Comparison of ENCODE assay signal across 1 cellular context in the genomic region with DNA sequence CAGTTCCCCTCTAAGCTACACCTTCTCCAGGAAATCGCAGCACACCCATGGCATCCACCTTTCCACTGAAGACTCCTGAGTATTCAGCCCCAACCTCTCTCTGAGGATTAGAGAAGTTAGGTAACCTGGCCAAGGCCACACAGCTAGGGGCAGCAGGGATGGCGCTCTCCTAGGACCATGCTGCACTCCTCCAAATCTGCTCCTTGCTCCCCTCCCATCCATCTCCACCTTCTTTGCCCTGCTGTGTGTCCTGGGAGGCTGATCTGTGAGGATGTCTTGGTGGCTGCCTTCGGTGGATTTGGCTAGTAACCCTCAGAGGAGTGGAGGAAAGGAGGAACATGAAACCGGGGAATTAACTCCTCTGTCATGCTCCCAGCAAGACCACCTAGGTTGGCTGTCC.
TF ChIP-seq lines count a peak whose summit lies in the region.

No MANE protein-coding gene starts in this region.

TF ChIP-seq in HepG2, 621 proteins besides CTCF, POLR2A, EP300 and RAD21:
- TF ChIP-seq ZNF768 (CRISPR knock-in tag; IDR thresholded peaks at IDR 0.05): peak; percentile 53; the same call in 1 of the 2 replicates
- TF ChIP-seq FOSL2 (CRISPR knock-in tag; IDR thresholded peaks at IDR 0.05): no peak
- TF ChIP-seq, protein P1, sequence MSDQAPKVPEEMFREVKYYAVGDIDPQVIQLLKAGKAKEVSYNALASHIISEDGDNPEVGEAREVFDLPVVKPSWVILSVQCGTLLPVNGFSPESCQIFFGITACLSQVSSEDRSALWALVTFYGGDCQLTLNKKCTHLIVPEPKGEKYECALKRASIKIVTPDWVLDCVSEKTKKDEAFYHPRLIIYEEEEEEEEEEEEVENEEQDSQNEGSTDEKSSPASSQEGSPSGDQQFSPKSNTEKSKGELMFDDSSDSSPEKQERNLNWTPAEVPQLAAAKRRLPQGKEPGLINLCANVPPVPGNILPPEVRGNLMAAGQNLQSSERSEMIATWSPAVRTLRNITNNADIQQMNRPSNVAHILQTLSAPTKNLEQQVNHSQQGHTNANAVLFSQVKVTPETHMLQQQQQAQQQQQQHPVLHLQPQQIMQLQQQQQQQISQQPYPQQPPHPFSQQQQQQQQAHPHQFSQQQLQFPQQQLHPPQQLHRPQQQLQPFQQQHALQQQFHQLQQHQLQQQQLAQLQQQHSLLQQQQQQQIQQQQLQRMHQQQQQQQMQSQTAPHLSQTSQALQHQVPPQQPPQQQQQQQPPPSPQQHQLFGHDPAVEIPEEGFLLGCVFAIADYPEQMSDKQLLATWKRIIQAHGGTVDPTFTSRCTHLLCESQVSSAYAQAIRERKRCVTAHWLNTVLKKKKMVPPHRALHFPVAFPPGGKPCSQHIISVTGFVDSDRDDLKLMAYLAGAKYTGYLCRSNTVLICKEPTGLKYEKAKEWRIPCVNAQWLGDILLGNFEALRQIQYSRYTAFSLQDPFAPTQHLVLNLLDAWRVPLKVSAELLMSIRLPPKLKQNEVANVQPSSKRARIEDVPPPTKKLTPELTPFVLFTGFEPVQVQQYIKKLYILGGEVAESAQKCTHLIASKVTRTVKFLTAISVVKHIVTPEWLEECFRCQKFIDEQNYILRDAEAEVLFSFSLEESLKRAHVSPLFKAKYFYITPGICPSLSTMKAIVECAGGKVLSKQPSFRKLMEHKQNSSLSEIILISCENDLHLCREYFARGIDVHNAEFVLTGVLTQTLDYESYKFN (CRISPR knock-in tag; conservative IDR thresholded peaks at IDR 0.05): no peak
